Comparison of ENCODE assay signal across 8 cellular contexts in genomic region chr7:28748934-28749584, GRCh38.
DNase-seq lines count a peak whose midpoint lies in the region; ATAC-seq, FAIRE-seq and TF ChIP-seq lines count a peak whose summit lies in the region.

No MANE protein-coding gene starts in this region.

- H3K27me3 Mint-ChIP-seq in glutamatergic neuron (ENCODE audit: unreplicated experiment) = no peaks in the 10 kb centered on the region

- TF ChIP-seq POLR2A in GM12878 (IDR thresholded peaks at IDR 0.05; ENCODE audit: low read depth, low read length) (no peak), spleen (IDR thresholded peaks at IDR 0.05) (no peak)

- CTCF ChIA-PET in GM12878 (lab: Yijun Ruan, JAX) = interaction anchor here (1.3 to 3.2 kb wide), 5 partner anchors 11 to 361 kb away, joined by 3 to 23 read pairs (median 3); no protein-coding TSS in a partner anchor

- H3K27me3 ChIP-seq in GM12878 (replicated peaks in 1 of 2; ENCODE audit: control insufficient read depth in 2 of 2, insufficient read depth in 2 of 2, low read length in 1 of 2) (no peaks in the 10 kb centered on the region), spleen (replicated peaks in 1 of 7) (peaks cover 0 to 2% (median 0%) of the 10 kb centered on the region in 7 donors)

- 21% methylated on average over 5 of the region's 5 CpGs for WGBS in GM12878 (ENCODE audit: insufficient coverage, insufficient replicate concordance, low lambda C conversion rate, missing lambda C conversion rate)
- 53 to 74% (median 71%) methylated on average over 5 of the region's 5 CpGs for WGBS in spleen, 5 donors

- peaks cover 1% of the 10 kb centered on the region for H3K9me3 Mint-ChIP-seq in glutamatergic neuron (ENCODE audit: unreplicated experiment)

- POLR2A ChIA-PET in GM12878 (lab: Charles Lee) = no interaction called here

- no peaks in the 10 kb centered on the region for H3K36me3 Mint-ChIP-seq in glutamatergic neuron (ENCODE audit: unreplicated experiment)

- no peak overlapping the region for H3K27ac ChIP-seq in GM12878 (ENCODE audit: control insufficient read depth, insufficient read depth)
- H3K27ac ChIP-seq in spleen = no peak overlapping the region

- peaks cover 32% of the 10 kb centered on the region for H3K4me1 Mint-ChIP-seq in glutamatergic neuron (ENCODE audit: low read depth, unreplicated experiment)

- H3K9me3 ChIP-seq in GM12878 (replicated peaks; ENCODE audit: control insufficient read depth, insufficient read depth, low read length) (no peaks in the 10 kb centered on the region), spleen (no peaks in the 10 kb centered on the region)

- no peak for FAIRE-seq in GM12878 (lab: Jason Lieb, UNC)

- no TSS peak for BruUV-seq in GM12878 (replicated peaks; lab: Mats Ljungman, UMichigan)

- SMC1A ChIA-PET in GM12878 (lab: Charles Lee; ENCODE audit: uncharacterized antibody, unreplicated experiment) = interaction anchor here (0.9 to 2.2 kb wide), 6 partner anchors 10 to 361 kb away, joined by 3 to 12 read pairs (median 4); no protein-coding TSS in a partner anchor

- no peak overlapping the region for H3K4me2 ChIP-seq in GM12878 (ENCODE audit: control insufficient read depth, insufficient read depth)

- H3K4me3 ChIP-seq in GM12878 (no peak overlapping the region), spleen (no peak overlapping the region)

- TF ChIP-seq EP300 in GM12878 (IDR thresholded peaks at IDR 0.05; ENCODE audit: borderline replicate concordance in 1 of 2, control insufficient read depth in 1 of 2, low read depth in 2 of 2, low read length in 2 of 2) = no peak

- H3K27ac Mint-ChIP-seq in glutamatergic neuron (ENCODE audit: unreplicated experiment) = no peak overlapping the region

- H2AFZ ChIP-seq in GM12878 (ENCODE audit: control insufficient read depth, low read depth, low read length) = no peak overlapping the region

- no peak overlapping the region for H3K9ac ChIP-seq in GM12878 (ENCODE audit: control insufficient read depth, insufficient read depth, low read length)

- in situ Hi-C loops in GM12878 (cut with MboI) = no loop called here

- RAD21 ChIA-PET in GM12878 (lab: Charles Lee; ENCODE audit: unreplicated experiment) = interaction anchor here (1.0 kb wide), 1 partner anchor 68 kb away, joined by 3 read pairs; no protein-coding TSS in a partner anchor

- TF ChIP-seq RAD21 in GM12878 (IDR thresholded peaks at IDR 0.05; ENCODE audit: insufficient read depth, low read depth, low read length) = peak; percentile 40; the same call in 1 of the 2 replicates

- ATAC-seq in GM12878 = peak; percentile 95

- peaks cover 0 to 7% of the 10 kb centered on the region in 2 experiments; a peak in 2 of 4 replicates for H3K36me3 ChIP-seq in GM12878 (ENCODE audit: control insufficient read depth in 2 of 2, insufficient read depth in 2 of 2, low read length in 1 of 2)
- H3K36me3 ChIP-seq in spleen = no peaks in the 10 kb centered on the region

- TF ChIP-seq CTCF in GM12878 (IDR thresholded peaks at IDR 0.05 in 2 of 3, conservative IDR thresholded peaks at IDR 0.05 in 1 of 3; ENCODE audit: control insufficient read depth in 2 of 3, extremely low read depth in 1 of 3, insufficient read depth in 1 of 3, low read depth in 3 of 3, low read length in 3 of 3) (peak in 1 of 3 experiments; percentile 24; a peak in 1 of 6 replicates), spleen (IDR thresholded peaks at IDR 0.05 in 8 of 11, conservative IDR thresholded peaks at IDR 0.05 in 3 of 11) (no peak), glutamatergic neuron (IDR thresholded peaks at IDR 0.05; ENCODE audit: partially characterized antibody, unreplicated experiment) (no peak)

- H3K4me1 ChIP-seq in GM12878 (ENCODE audit: control insufficient read depth, insufficient read depth, low read length) = no peaks in the 10 kb centered on the region
- H3K4me1 ChIP-seq in spleen = no peaks in the 10 kb centered on the region

- H3K79me2 ChIP-seq in GM12878 (ENCODE audit: control insufficient read depth, insufficient read depth, low read length) = no peaks in the 10 kb centered on the region

- intact Hi-C loops in GM12878 (cut with micrococcal nuclease; ENCODE audit: unreplicated experiment) (no loop called here), spleen (cut with DNase I; ENCODE audit: low total_unique reads) (no loop called here)

- DNase-seq in SHP77 (lab: John Stamatoyannopoulos, UW) (peak; percentile 31 to 68), SHP77 treated with DMSO at 0.1 percent for 48 hours (lab: John Stamatoyannopoulos, UW) (no peak), KG1 (lab: John Stamatoyannopoulos, UW) (peak; percentile 12), GM12878 (ENCODE audit: low read depth, low spot score) (no peak), spleen (peak; percentile 77), glutamatergic neuron (no peak), mesenteric fat pad (ENCODE audit: low spot score) (no peak), cerebellum (ENCODE audit: low spot score) (no peak)

- no peak overlapping the region for H3K4me3 Mint-ChIP-seq in glutamatergic neuron (ENCODE audit: unreplicated experiment)

- no peaks in the 10 kb centered on the region for H4K20me1 ChIP-seq in GM12878 (ENCODE audit: control insufficient read depth, insufficient read depth)

TF ChIP-seq in GM12878, 131 proteins besides CTCF, POLR2A, EP300 and RAD21 (continues in another document):
- TF ChIP-seq USF1 (IDR thresholded peaks at IDR 0.05; ENCODE audit: borderline replicate concordance, extremely low read length, insufficient read depth, low read depth, low read length) (no peak), ZSCAN29 (IDR thresholded peaks at IDR 0.05) (no peak), PBX3 (IDR thresholded peaks at IDR 0.05; ENCODE audit: insufficient replicate concordance, low read depth, low read length) (peak; percentile 56), RUNX3 (IDR thresholded peaks at IDR 0.05; ENCODE audit: low read length) (peak; percentile 23; the same call in 1 of the 2 replicates), NKRF (conservative IDR thresholded peaks at IDR 0.05) (no peak), PKNOX1 (IDR thresholded peaks at IDR 0.05) (peak; percentile 92), MEF2B (IDR thresholded peaks at IDR 0.05; ENCODE audit: partially characterized antibody, poor library complexity, severe bottlenecking) (no peak), E2F8 (IDR thresholded peaks at IDR 0.05; ENCODE audit: low read depth, partially characterized antibody) (no peak)

Comparison
In these comparisons a context has a peak if more than half of its experiments do, and no peak if none do; other contexts are left out.
1. DNase-seq: peak in SHP77 (2 of 2), KG1 (single experiment) and spleen (single experiment); none in SHP77 treated with DMSO at 0.1 percent for 48 hours (single experiment), GM12878 (single experiment), glutamatergic neuron (single experiment), mesenteric fat pad (single experiment) and cerebellum (single experiment).